In genomic region chr2:239395524-239395923, GRCh38 we compare ENCODE assay signal across 25 cellular contexts. TPM values are rescaled to one million over a fixed set of nuclear protein-coding genes. Genes with fewer than 3 reads are reported as not detected.
DNase-seq lines count a peak whose midpoint lies in the region; ATAC-seq and TF ChIP-seq lines count a peak whose summit lies in the region.
"Had no signal": no experiment of that assay in that cellular context is flagged by ENCODE, and none has a peak within 500 bp of the region (broad histone marks: within the 10 kb centered on the region; RNA-seq: fewer than 3 reads in every experiment).

No MANE protein-coding gene starts in this region.

- H2AFZ ChIP-seq in DND-41 (ENCODE audit: low read depth, low read length): no peak overlapping the region

- H3K4me1 ChIP-seq in DND-41 (ENCODE audit: insufficient read depth, low read length) (peaks cover 85% of the 10 kb centered on the region), right atrium auricular region (peaks cover 0 to 46% of the 10 kb centered on the region in 2 donors)
- H3K4me1 ChIP-seq: foreskin keratinocyte had no signal

- H3K4me3 ChIP-seq in DND-41 (ENCODE audit: low read depth in 1 of 2, low read length in 2 of 2) (no peak overlapping the region; a peak in 1 of 4 replicates), right atrium auricular region (no peak overlapping the region)
- H3K4me3 ChIP-seq: esophagus muscularis mucosa, ovary, spleen, tibial artery had no signal

- peaks cover 83% of the 10 kb centered on the region for H4K20me1 ChIP-seq in DND-41 (ENCODE audit: insufficient read depth, low read length)

- H3K4me1 Mint-ChIP-seq in activated T-helper 17 cell treated with anti-CD3 and anti-CD28 coated beads, Interleukin-2, amount 50 U/mL, for 72 hours: peaks cover 31% of the 10 kb centered on the region
- peaks cover 14 to 30% of the 10 kb centered on the region in 2 donors for H3K4me1 Mint-ChIP-seq in natural killer cell treated with Interleukin-12 subunit alpha and Interleukin-12 subunit beta and Interleukin-15 and Interleukin-18, amount 100 ng/mL, for 72 hours (ENCODE audit: low read depth in 2 of 2)

- DNase-seq in DND-41: no peak
- DNase-seq in right atrium auricular region (ENCODE audit: low spot score): no peak
- DNase-seq in sciatic nerve (ENCODE audit: low spot score): peak; percentile 28
- no peak for DNase-seq in NCI-H524 treated with DMSO at 0.1 percent for 48 hours (lab: John Stamatoyannopoulos, UW)
- DNase-seq in natural killer cell treated with Interleukin-12 subunit alpha and Interleukin-12 subunit beta and Interleukin-15 and Interleukin-18, amount 100 ng/mL, for 72 hours (ENCODE audit: low spot score): no peak
- no peak for DNase-seq in superior temporal gyrus (ENCODE audit: extremely low spot score)
- DNase-seq: activated CD8-positive, alpha-beta T cell treated with anti-CD3 and anti-CD28 coated beads, Interleukin-2, amount 10 ng/mL, durations not matched to agents 7 days and 5 days; activated gamma-delta T cell; COR-L47; dermis blood vessel endothelial cell; foreskin keratinocyte; HCEC 1CT; mammary epithelial cell; MM.1S; NCI-H2029; NCI-H526; stimulated activated CD8-positive, alpha-beta memory T cell treated with anti-CD3 and anti-CD28 coated beads, Interleukin-4, amount 100 ng/mL, for 48 hours; stimulated activated naive CD8-positive, alpha-beta T cell treated with anti-CD3 and anti-CD28 coated beads, Interleukin-15, amount 100 ng/mL, for 72 hours; tibial artery had no signal

- peaks cover 99% of the 10 kb centered on the region for H3K79me2 ChIP-seq in DND-41 (ENCODE audit: insufficient read depth, low read length)

- intact Hi-C loops in sciatic nerve (cut with DNase I): no loop called here

- TF ChIP-seq CTCF in DND-41 (IDR thresholded peaks at IDR 0.05; ENCODE audit: borderline replicate concordance, extremely low read depth, low read length, poor library complexity, severe bottlenecking): no peak
- no peak for TF ChIP-seq CTCF in right atrium auricular region (IDR thresholded peaks at IDR 0.05)

- no peaks in the 10 kb centered on the region for H3K36me3 Mint-ChIP-seq in activated T-helper 17 cell treated with anti-CD3 and anti-CD28 coated beads, Interleukin-2, amount 50 U/mL, for 72 hours (ENCODE audit: low read depth)
- no peaks in the 10 kb centered on the region for H3K36me3 Mint-ChIP-seq in natural killer cell treated with Interleukin-12 subunit alpha and Interleukin-12 subunit beta and Interleukin-15 and Interleukin-18, amount 100 ng/mL, for 72 hours

- H3K4me2 ChIP-seq in DND-41 (ENCODE audit: insufficient read depth, low read length): peak overlapping the region; percentile 79; the same call in 1 of the 2 replicates

- H3K27ac ChIP-seq in DND-41 (ENCODE audit: low read length) (peak overlapping the region; percentile 57; the same call in 1 of the 2 replicates), right atrium auricular region (peak overlapping the region; percentile 0 to 74)
- H3K27ac ChIP-seq: foreskin keratinocyte, ovary, spleen, tibial artery had no signal

- peak overlapping the region; percentile 29 for H3K27ac Mint-ChIP-seq in activated T-helper 17 cell treated with anti-CD3 and anti-CD28 coated beads, Interleukin-2, amount 50 U/mL, for 72 hours
- no peak overlapping the region for H3K27ac Mint-ChIP-seq in natural killer cell treated with Interleukin-12 subunit alpha and Interleukin-12 subunit beta and Interleukin-15 and Interleukin-18, amount 100 ng/mL, for 72 hours
- H3K27ac Mint-ChIP-seq: activated CD8-positive, alpha-beta T cell treated with anti-CD3 and anti-CD28 coated beads, Interleukin-2, amount 10 ng/mL, durations not matched to agents 7 days and 5 days; stimulated activated naive CD8-positive, alpha-beta T cell treated with anti-CD3 and anti-CD28 coated beads, Interleukin-15, amount 100 ng/mL, for 72 hours had no signal

- no peaks in the 10 kb centered on the region for H3K27me3 Mint-ChIP-seq in activated T-helper 17 cell treated with anti-CD3 and anti-CD28 coated beads, Interleukin-2, amount 50 U/mL, for 72 hours
- no peaks in the 10 kb centered on the region for H3K27me3 Mint-ChIP-seq in natural killer cell treated with Interleukin-12 subunit alpha and Interleukin-12 subunit beta and Interleukin-15 and Interleukin-18, amount 100 ng/mL, for 72 hours
- H3K27me3 Mint-ChIP-seq: central memory CD8-positive, alpha-beta T cell; stimulated activated naive CD8-positive, alpha-beta T cell treated with anti-CD3 and anti-CD28 coated beads, Interleukin-15, amount 100 ng/mL, for 72 hours had no signal

- H3K27me3 ChIP-seq in DND-41 (ENCODE audit: insufficient read depth, low read length, poor library complexity): no peaks in the 10 kb centered on the region
- H3K27me3 ChIP-seq in right atrium auricular region: no peaks in the 10 kb centered on the region
- H3K27me3 ChIP-seq: esophagus muscularis mucosa, foreskin keratinocyte, ovary, spleen, tibial artery had no signal

- H3K9ac ChIP-seq in DND-41 (ENCODE audit: low read depth, low read length): peak overlapping the region; percentile 24

- ATAC-seq in DND-41 (ENCODE audit: insufficient read depth, low read depth): no peak
- no peak for ATAC-seq in activated T-helper 17 cell treated with anti-CD3 and anti-CD28 coated beads, Interleukin-2, amount 50 U/mL, for 72 hours (replicated peaks)
- no peak for ATAC-seq in sciatic nerve
- ATAC-seq in natural killer cell treated with Interleukin-12 subunit alpha and Interleukin-12 subunit beta and Interleukin-15 and Interleukin-18, amount 100 ng/mL, for 72 hours: no peak
- ATAC-seq: activated CD8-positive, alpha-beta T cell treated with anti-CD3 and anti-CD28 coated beads, Interleukin-2, amount 10 ng/mL, durations not matched to agents 7 days and 5 days; foreskin keratinocyte; HepG2; stimulated activated naive CD8-positive, alpha-beta T cell treated with anti-CD3 and anti-CD28 coated beads, Interleukin-15, amount 100 ng/mL, for 72 hours had no signal

- H3K4me3 Mint-ChIP-seq in activated T-helper 17 cell treated with anti-CD3 and anti-CD28 coated beads, Interleukin-2, amount 50 U/mL, for 72 hours: no peak overlapping the region
- no peak overlapping the region for H3K4me3 Mint-ChIP-seq in natural killer cell treated with Interleukin-12 subunit alpha and Interleukin-12 subunit beta and Interleukin-15 and Interleukin-18, amount 100 ng/mL, for 72 hours
- H3K4me3 Mint-ChIP-seq: activated CD8-positive, alpha-beta T cell treated with anti-CD3 and anti-CD28 coated beads, Interleukin-2, amount 10 ng/mL, durations not matched to agents 7 days and 5 days; central memory CD8-positive, alpha-beta T cell; stimulated activated naive CD8-positive, alpha-beta T cell treated with anti-CD3 and anti-CD28 coated beads, Interleukin-15, amount 100 ng/mL, for 72 hours had no signal

- H3K9me3 ChIP-seq in DND-41 (ENCODE audit: insufficient read depth, low read length, severe bottlenecking) (no peaks in the 10 kb centered on the region), right atrium auricular region (no peaks in the 10 kb centered on the region)
- H3K9me3 ChIP-seq: esophagus muscularis mucosa, ovary, spleen, tibial artery had no signal

- H3K36me3 ChIP-seq in DND-41 (ENCODE audit: insufficient read depth, low read length): peaks cover 74% of the 10 kb centered on the region
- H3K36me3 ChIP-seq in right atrium auricular region: no peaks in the 10 kb centered on the region
- H3K36me3 ChIP-seq: esophagus muscularis mucosa, ovary, tibial artery had no signal

- H3K9me3 Mint-ChIP-seq in activated T-helper 17 cell treated with anti-CD3 and anti-CD28 coated beads, Interleukin-2, amount 50 U/mL, for 72 hours: no peaks in the 10 kb centered on the region
- no peaks in the 10 kb centered on the region for H3K9me3 Mint-ChIP-seq in natural killer cell treated with Interleukin-12 subunit alpha and Interleukin-12 subunit beta and Interleukin-15 and Interleukin-18, amount 100 ng/mL, for 72 hours
- H3K9me3 Mint-ChIP-seq: central memory CD8-positive, alpha-beta T cell; stimulated activated naive CD8-positive, alpha-beta T cell treated with anti-CD3 and anti-CD28 coated beads, Interleukin-15, amount 100 ng/mL, for 72 hours had no signal

RNA-seq across cellular contexts. Expression of gene HDAC4, which starts 5.3 kb away (rescaled TPM):
- total RNA-seq in activated T-helper 17 cell treated with anti-CD3 and anti-CD28 coated beads, Interleukin-2, amount 50 U/mL, for 72 hours: 10 to 100 TPM; 34.3 to 52.9 TPM
- total RNA-seq in right atrium auricular region: 10 to 100 TPM in 1 of 2 donors, 1 to 10 TPM in 1; 8.1 to 20.1 TPM
- total RNA-seq in sciatic nerve: 99.5 TPM
- total RNA-seq in natural killer cell treated with Interleukin-12 subunit alpha and Interleukin-12 subunit beta and Interleukin-15 and Interleukin-18, amount 100 ng/mL, for 72 hours: 10 to 100 TPM; 22.3 to 48.6 TPM
